In genomic region chr11:129785383-129786111, GRCh38 we compare ENCODE assay signal across 2 cellular contexts.
A peak's percentile ranks its signal among the peaks of the same experiment; 100 is the strongest.
TF ChIP-seq lines count a peak whose summit lies in the region.

No MANE protein-coding gene starts in this region.

TF ChIP-seq in Ishikawa, 13 proteins besides CTCF, POLR2A, EP300 and RAD21 (continued from another document):
- no peak for TF ChIP-seq TCF12 (IDR thresholded peaks at IDR 0.05; ENCODE audit: low read depth)
- no peak for TF ChIP-seq ZBTB7A (IDR thresholded peaks at IDR 0.05; ENCODE audit: low read depth)
- TF ChIP-seq TEAD4 (IDR thresholded peaks at IDR 0.05) = no peak

TF ChIP-seq in HepG2, 621 proteins besides CTCF, POLR2A, EP300 and RAD21 (continued from another document):
- TF ChIP-seq, protein P1, sequence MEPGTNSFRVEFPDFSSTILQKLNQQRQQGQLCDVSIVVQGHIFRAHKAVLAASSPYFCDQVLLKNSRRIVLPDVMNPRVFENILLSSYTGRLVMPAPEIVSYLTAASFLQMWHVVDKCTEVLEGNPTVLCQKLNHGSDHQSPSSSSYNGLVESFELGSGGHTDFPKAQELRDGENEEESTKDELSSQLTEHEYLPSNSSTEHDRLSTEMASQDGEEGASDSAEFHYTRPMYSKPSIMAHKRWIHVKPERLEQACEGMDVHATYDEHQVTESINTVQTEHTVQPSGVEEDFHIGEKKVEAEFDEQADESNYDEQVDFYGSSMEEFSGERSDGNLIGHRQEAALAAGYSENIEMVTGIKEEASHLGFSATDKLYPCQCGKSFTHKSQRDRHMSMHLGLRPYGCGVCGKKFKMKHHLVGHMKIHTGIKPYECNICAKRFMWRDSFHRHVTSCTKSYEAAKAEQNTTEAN (CRISPR knock-in tag; conservative IDR thresholded peaks at IDR 0.05) = no peak
- TF ChIP-seq STAG1 (CRISPR knock-in tag; IDR thresholded peaks at IDR 0.05) (peak; percentile 52), ZBTB26 (CRISPR knock-in tag; IDR thresholded peaks at IDR 0.05; ENCODE audit: borderline replicate concordance) (no peak), ZBTB21 (CRISPR knock-in tag; IDR thresholded peaks at IDR 0.05) (no peak), NFIC (IDR thresholded peaks at IDR 0.05; ENCODE audit: low read length) (no peak), FOXM1 (CRISPR knock-in tag; IDR thresholded peaks at IDR 0.05) (no peak), ZNF362 (CRISPR knock-in tag; IDR thresholded peaks at IDR 0.05; ENCODE audit: borderline replicate concordance) (peak; percentile 44; the same call in 1 of the 2 replicates), FOXA3 (CRISPR knock-in tag; IDR thresholded peaks at IDR 0.05) (no peak), IKZF1 (IDR thresholded peaks at IDR 0.05) (no peak)
- TF ChIP-seq, protein P2, sequence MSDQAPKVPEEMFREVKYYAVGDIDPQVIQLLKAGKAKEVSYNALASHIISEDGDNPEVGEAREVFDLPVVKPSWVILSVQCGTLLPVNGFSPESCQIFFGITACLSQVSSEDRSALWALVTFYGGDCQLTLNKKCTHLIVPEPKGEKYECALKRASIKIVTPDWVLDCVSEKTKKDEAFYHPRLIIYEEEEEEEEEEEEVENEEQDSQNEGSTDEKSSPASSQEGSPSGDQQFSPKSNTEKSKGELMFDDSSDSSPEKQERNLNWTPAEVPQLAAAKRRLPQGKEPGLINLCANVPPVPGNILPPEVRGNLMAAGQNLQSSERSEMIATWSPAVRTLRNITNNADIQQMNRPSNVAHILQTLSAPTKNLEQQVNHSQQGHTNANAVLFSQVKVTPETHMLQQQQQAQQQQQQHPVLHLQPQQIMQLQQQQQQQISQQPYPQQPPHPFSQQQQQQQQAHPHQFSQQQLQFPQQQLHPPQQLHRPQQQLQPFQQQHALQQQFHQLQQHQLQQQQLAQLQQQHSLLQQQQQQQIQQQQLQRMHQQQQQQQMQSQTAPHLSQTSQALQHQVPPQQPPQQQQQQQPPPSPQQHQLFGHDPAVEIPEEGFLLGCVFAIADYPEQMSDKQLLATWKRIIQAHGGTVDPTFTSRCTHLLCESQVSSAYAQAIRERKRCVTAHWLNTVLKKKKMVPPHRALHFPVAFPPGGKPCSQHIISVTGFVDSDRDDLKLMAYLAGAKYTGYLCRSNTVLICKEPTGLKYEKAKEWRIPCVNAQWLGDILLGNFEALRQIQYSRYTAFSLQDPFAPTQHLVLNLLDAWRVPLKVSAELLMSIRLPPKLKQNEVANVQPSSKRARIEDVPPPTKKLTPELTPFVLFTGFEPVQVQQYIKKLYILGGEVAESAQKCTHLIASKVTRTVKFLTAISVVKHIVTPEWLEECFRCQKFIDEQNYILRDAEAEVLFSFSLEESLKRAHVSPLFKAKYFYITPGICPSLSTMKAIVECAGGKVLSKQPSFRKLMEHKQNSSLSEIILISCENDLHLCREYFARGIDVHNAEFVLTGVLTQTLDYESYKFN (CRISPR knock-in tag; conservative IDR thresholded peaks at IDR 0.05) = no peak
- TF ChIP-seq, protein P3, sequence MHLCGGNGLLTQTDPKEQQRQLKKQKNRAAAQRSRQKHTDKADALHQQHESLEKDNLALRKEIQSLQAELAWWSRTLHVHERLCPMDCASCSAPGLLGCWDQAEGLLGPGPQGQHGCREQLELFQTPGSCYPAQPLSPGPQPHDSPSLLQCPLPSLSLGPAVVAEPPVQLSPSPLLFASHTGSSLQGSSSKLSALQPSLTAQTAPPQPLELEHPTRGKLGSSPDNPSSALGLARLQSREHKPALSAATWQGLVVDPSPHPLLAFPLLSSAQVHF (CRISPR knock-in tag; IDR thresholded peaks at IDR 0.05) = no peak
TF ChIP-seq in HepG2: peak in this region for 3.
